17 cellular contexts compared by ENCODE assay signal in genomic region chrX:132810964-132811712, GRCh38.
DNase-seq lines count a peak whose midpoint lies in the region; ATAC-seq, FAIRE-seq and TF ChIP-seq lines count a peak whose summit lies in the region.
"Had no signal": no experiment of that assay in that cellular context is flagged by ENCODE, and none has a peak within 500 bp of the region (broad histone marks: within the 10 kb centered on the region; RNA-seq: fewer than 3 reads in every experiment).

No MANE protein-coding gene starts in this region.

- no peaks in the 10 kb centered on the region for H3K36me3 Mint-ChIP-seq in astrocyte (ENCODE audit: low read depth, unreplicated experiment)
- H3K36me3 Mint-ChIP-seq in neural crest cell (ENCODE audit: low read depth): no peaks in the 10 kb centered on the region
- H3K36me3 Mint-ChIP-seq in activated T-helper 1 cell treated with anti-CD3 and anti-CD28 coated beads, Interleukin-12 subunit alpha, Interleukin-12 subunit beta, Interleukin-2, Interleukin-4 antibody, amounts not matched to agents 30 ng/mL and 10 ng/mL and 1 ng/mL, durations not matched to agents 14 hours and 24 hours and 36 hours (ENCODE audit: low read depth): no peaks in the 10 kb centered on the region
- H3K36me3 Mint-ChIP-seq: CD14-positive monocyte; CD4-positive, alpha-beta memory T cell had no signal

- TF ChIP-seq CTCF in astrocyte (IDR thresholded peaks at IDR 0.05; ENCODE audit: insufficient read depth, low read depth, low read length) (no peak), neural crest cell (conservative IDR thresholded peaks at IDR 0.05) (no peak)

- intact Hi-C loops in activated T-helper 1 cell treated with anti-CD3 and anti-CD28 coated beads, Interleukin-12 subunit alpha, Interleukin-12 subunit beta, Interleukin-2, Interleukin-4 antibody, amounts not matched to agents 30 ng/mL and 10 ng/mL and 1 ng/mL, durations not matched to agents 14 hours and 24 hours and 36 hours (cut with micrococcal nuclease): no loop called here

- no peaks in the 10 kb centered on the region for H3K79me2 ChIP-seq in astrocyte (ENCODE audit: insufficient read depth, low read length)

- H3K4me1 Mint-ChIP-seq in astrocyte (ENCODE audit: low read depth, unreplicated experiment) (no peaks in the 10 kb centered on the region), neural crest cell (no peaks in the 10 kb centered on the region)
- no peaks in the 10 kb centered on the region for H3K4me1 Mint-ChIP-seq in activated T-helper 1 cell treated with anti-CD3 and anti-CD28 coated beads, Interleukin-12 subunit alpha, Interleukin-12 subunit beta, Interleukin-2, Interleukin-4 antibody, amounts not matched to agents 30 ng/mL and 10 ng/mL and 1 ng/mL, durations not matched to agents 14 hours and 24 hours and 36 hours (ENCODE audit: low read depth)
- H3K4me1 Mint-ChIP-seq: CD14-positive monocyte; CD4-positive, alpha-beta memory T cell had no signal

- no peaks in the 10 kb centered on the region for H3K27me3 ChIP-seq in astrocyte (ENCODE audit: insufficient read depth, low read length)

- H3K36me3 ChIP-seq in astrocyte (ENCODE audit: insufficient read depth, low read length): no peaks in the 10 kb centered on the region
- H3K36me3 ChIP-seq: BLaER1, HAP-1 had no signal

- DNase-seq in DMS53 (lab: John Stamatoyannopoulos, UW) (peak; percentile 10), DMS53 treated with DMSO at 0.1 percent for 48 hours (lab: John Stamatoyannopoulos, UW; ENCODE audit: unreplicated experiment) (no peak), astrocyte (ENCODE audit: low read depth) (no peak), epithelial cell of prostate (ENCODE audit: low read depth, low spot score) (peak; percentile 51), neural crest cell (ENCODE audit: low read depth, low spot score) (no peak)
- DNase-seq in activated T-helper 1 cell treated with anti-CD3 and anti-CD28 coated beads, Interleukin-12 subunit alpha, Interleukin-12 subunit beta, Interleukin-2, Interleukin-4 antibody, amounts not matched to agents 30 ng/mL and 10 ng/mL and 1 ng/mL, durations not matched to agents 14 hours and 24 hours and 36 hours (ENCODE audit: low spot score): no peak
- DNase-seq: CD4-positive, alpha-beta memory T cell; GM23248 had no signal

- no peaks in the 10 kb centered on the region for H3K9me3 Mint-ChIP-seq in astrocyte (ENCODE audit: unreplicated experiment)
- H3K9me3 Mint-ChIP-seq in neural crest cell: no peaks in the 10 kb centered on the region
- H3K9me3 Mint-ChIP-seq in activated T-helper 1 cell treated with anti-CD3 and anti-CD28 coated beads, Interleukin-12 subunit alpha, Interleukin-12 subunit beta, Interleukin-2, Interleukin-4 antibody, amounts not matched to agents 30 ng/mL and 10 ng/mL and 1 ng/mL, durations not matched to agents 14 hours and 24 hours and 36 hours: no peaks in the 10 kb centered on the region
- H3K9me3 Mint-ChIP-seq: CD4-positive, alpha-beta memory T cell had no signal

- H3K4me1 ChIP-seq in astrocyte (ENCODE audit: insufficient read depth, low read length): no peaks in the 10 kb centered on the region
- H3K4me1 ChIP-seq: A549, BLaER1, HAP-1 had no signal

- H3K27ac ChIP-seq in astrocyte (ENCODE audit: low read depth, low read length) (no peak overlapping the region), epithelial cell of prostate (peak overlapping the region; percentile 51)
- H3K27ac ChIP-seq: 22Rv1, A549, BLaER1, GM23248 had no signal

- H3K27ac Mint-ChIP-seq in astrocyte (ENCODE audit: unreplicated experiment) (no peak overlapping the region), neural crest cell (ENCODE audit: unreplicated experiment) (peak overlapping the region; percentile 10)
- no peak overlapping the region for H3K27ac Mint-ChIP-seq in activated T-helper 1 cell treated with anti-CD3 and anti-CD28 coated beads, Interleukin-12 subunit alpha, Interleukin-12 subunit beta, Interleukin-2, Interleukin-4 antibody, amounts not matched to agents 30 ng/mL and 10 ng/mL and 1 ng/mL, durations not matched to agents 14 hours and 24 hours and 36 hours
- H3K27ac Mint-ChIP-seq: CD4-positive, alpha-beta memory T cell had no signal

- no peak overlapping the region for H2AFZ ChIP-seq in astrocyte (ENCODE audit: low read depth, low read length)
- H2AFZ ChIP-seq: GM23248 had no signal

- FAIRE-seq in astrocyte (lab: Jason Lieb, UNC): peak; percentile 84
- FAIRE-seq: G401.6, GM12891, GM19239 had no signal

- H3K27me3 Mint-ChIP-seq in astrocyte (ENCODE audit: low read depth, unreplicated experiment) (no peaks in the 10 kb centered on the region), neural crest cell (ENCODE audit: low read depth) (no peaks in the 10 kb centered on the region)
- no peaks in the 10 kb centered on the region for H3K27me3 Mint-ChIP-seq in activated T-helper 1 cell treated with anti-CD3 and anti-CD28 coated beads, Interleukin-12 subunit alpha, Interleukin-12 subunit beta, Interleukin-2, Interleukin-4 antibody, amounts not matched to agents 30 ng/mL and 10 ng/mL and 1 ng/mL, durations not matched to agents 14 hours and 24 hours and 36 hours (ENCODE audit: insufficient read depth)

- ATAC-seq in HG03342 (IDR thresholded peaks at IDR 0.05; ENCODE audit: unreplicated experiment): no peak
- ATAC-seq: A549 had no signal

- H3K9ac ChIP-seq in astrocyte (ENCODE audit: low read length): no peak overlapping the region
- H3K9ac ChIP-seq: BLaER1, GM23248 had no signal

- H3K9me3 ChIP-seq in astrocyte (ENCODE audit: insufficient read depth, low read depth, low read length): no peaks in the 10 kb centered on the region
- H3K9me3 ChIP-seq: A549, BLaER1, HAP-1 had no signal

- no peak overlapping the region for H3K4me2 ChIP-seq in astrocyte (ENCODE audit: low read length)
- H3K4me2 ChIP-seq: A549, BLaER1 had no signal

- no peak overlapping the region for H3K4me3 Mint-ChIP-seq in astrocyte (ENCODE audit: unreplicated experiment)
- H3K4me3 Mint-ChIP-seq in neural crest cell: no peak overlapping the region
- no peak overlapping the region for H3K4me3 Mint-ChIP-seq in activated T-helper 1 cell treated with anti-CD3 and anti-CD28 coated beads, Interleukin-12 subunit alpha, Interleukin-12 subunit beta, Interleukin-2, Interleukin-4 antibody, amounts not matched to agents 30 ng/mL and 10 ng/mL and 1 ng/mL, durations not matched to agents 14 hours and 24 hours and 36 hours
- H3K4me3 Mint-ChIP-seq: CD14-positive monocyte; CD4-positive, alpha-beta memory T cell had no signal

- no peaks in the 10 kb centered on the region for H4K20me1 ChIP-seq in astrocyte (ENCODE audit: insufficient read depth, low read length)
- H4K20me1 ChIP-seq: BLaER1 had no signal

- H3K4me3 ChIP-seq in astrocyte (ENCODE audit: insufficient read depth, low read depth, low read length): no peak overlapping the region
- H3K4me3 ChIP-seq: A549, BLaER1, GM23248, HAP-1 had no signal

Comparison
In these comparisons a context has a peak if more than half of its experiments do, and no peak if none do; other contexts are left out.
1. DNase-seq: peak in DMS53 (single experiment) and epithelial cell of prostate (single experiment); none in DMS53 treated with DMSO at 0.1 percent for 48 hours (single experiment), astrocyte (single experiment), neural crest cell (single experiment) and activated T-helper 1 cell treated with anti-CD3 and anti-CD28 coated beads, Interleukin-12 subunit alpha, Interleukin-12 subunit beta, Interleukin-2, Interleukin-4 antibody, amounts not matched to agents 30 ng/mL and 10 ng/mL and 1 ng/mL, durations not matched to agents 14 hours and 24 hours and 36 hours (single experiment).